ENCODE assay signal across 10 cellular contexts in the genomic region with DNA sequence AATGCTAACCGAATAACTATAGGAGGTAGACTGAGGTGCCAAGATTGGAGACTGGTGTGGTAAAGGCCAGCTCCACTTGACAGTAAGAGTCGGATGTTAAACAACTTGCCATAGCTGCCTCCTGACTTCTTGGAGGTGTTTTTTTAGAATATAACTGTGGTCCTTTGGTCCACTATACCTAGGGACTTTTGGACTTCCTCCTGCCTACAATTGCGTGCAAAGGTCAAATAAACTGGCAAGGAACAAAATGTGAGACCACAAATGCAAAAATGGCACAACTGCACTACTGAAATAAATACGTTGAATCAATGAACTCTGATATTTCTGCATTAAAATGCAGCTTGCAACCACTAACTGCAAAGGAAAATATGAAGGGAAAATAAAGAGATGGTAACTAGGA.
"Had no signal": no experiment of that assay in that cellular context is flagged by ENCODE, and none has a peak within 500 bp of the region (broad histone marks: within the 10 kb centered on the region; RNA-seq: fewer than 3 reads in every experiment).

No MANE protein-coding gene starts in this region.

- H3K4me3 ChIP-seq: GM23248, HAP-1 had no signal

- DNase-seq: GM23248, GOT3, H7, H9, HCEC 1CT, HFFc6 had no signal

- H2AFZ ChIP-seq: GM23248 had no signal

- H3K4me3 Mint-ChIP-seq: H9, HFFc6 had no signal

- H3K9ac ChIP-seq: GM23248 had no signal

- FAIRE-seq: H1, H54 had no signal

- H3K27ac Mint-ChIP-seq: HFFc6 had no signal

- H3K9me3 Mint-ChIP-seq: H9 had no signal

- H3K27ac ChIP-seq: GM23248 had no signal

- H3K9me3 ChIP-seq: HAP-1 had no signal

- ATAC-seq: HCT116 had no signal

- H3K36me3 ChIP-seq: HAP-1 had no signal
